8 cellular contexts compared by ENCODE assay signal in genomic region chr6:166907373-166907841, GRCh38. TPM values are rescaled to one million over a fixed set of nuclear protein-coding genes. Genes with fewer than 3 reads are reported as not detected.
A peak's percentile ranks its signal among the peaks of the same experiment; 100 is the strongest.
DNase-seq lines count a peak whose midpoint lies in the region; ATAC-seq and TF ChIP-seq lines count a peak whose summit lies in the region.
"Had no signal": no experiment of that assay in that cellular context is flagged by ENCODE, and none has a peak within 500 bp of the region (broad histone marks: within the 10 kb centered on the region; RNA-seq: fewer than 3 reads in every experiment).

No MANE protein-coding gene starts in this region.

- H4K20me1 ChIP-seq in PC-3 (ENCODE audit: low read length) = no peaks in the 10 kb centered on the region

- no peak for TF ChIP-seq EP300 in esophagus muscularis mucosa (IDR thresholded peaks at IDR 0.05)

- TF ChIP-seq POLR2A in esophagus muscularis mucosa (IDR thresholded peaks at IDR 0.05; ENCODE audit: low read depth) (no peak), right lobe of liver (IDR thresholded peaks at IDR 0.05) (no peak)

- H3K79me2 ChIP-seq in PC-3 (ENCODE audit: low read length) = no peaks in the 10 kb centered on the region

- H3K27ac ChIP-seq in esophagus muscularis mucosa (replicated peaks in 1 of 4) (no peak overlapping the region), PC-3 (ENCODE audit: low read length) (no peak overlapping the region), right lobe of liver (no peak overlapping the region)
- H3K27ac ChIP-seq: SJSA1 had no signal

- no peak overlapping the region for H3K9ac ChIP-seq in PC-3 (ENCODE audit: low read length)

- H3F3A ChIP-seq in PC-3 (ENCODE audit: low read length, unreplicated experiment) = no peaks in the 10 kb centered on the region

- intact Hi-C loops in esophagus muscularis mucosa (cut with DNase I) (no loop called here), PC-3 (cut with micrococcal nuclease) (no loop called here), right lobe of liver (cut with DNase I) (no loop called here)

- ATAC-seq in GM18861 (IDR thresholded peaks at IDR 0.05; ENCODE audit: unreplicated experiment) = peak; percentile 94
- peak; percentile 87 for ATAC-seq in GM21529 (IDR thresholded peaks at IDR 0.05; ENCODE audit: unreplicated experiment)
- ATAC-seq in HG03521 (IDR thresholded peaks at IDR 0.05; ENCODE audit: unreplicated experiment) = peak; percentile 86
- no peak for ATAC-seq in PC-3
- no peak for ATAC-seq in right lobe of liver

- no peak overlapping the region for H2AFZ ChIP-seq in PC-3 (ENCODE audit: low read length)

- no TSS peak for BruUV-seq in PC-3 (replicated peaks; lab: Mats Ljungman, UMichigan)

- H3K9me2 ChIP-seq in PC-3 (replicated peaks; ENCODE audit: low read length) = no peaks in the 10 kb centered on the region

- POLR2A ChIA-PET in PC-3 (lab: Charles Lee; ENCODE audit: unreplicated experiment) = no interaction called here

- no peak overlapping the region for H3K4me2 ChIP-seq in PC-3 (ENCODE audit: low read length)

- TF ChIP-seq CTCF in esophagus muscularis mucosa (IDR thresholded peaks at IDR 0.05) = no peak
- no peak for TF ChIP-seq CTCF in PC-3 (conservative IDR thresholded peaks at IDR 0.05; ENCODE audit: low read depth, low read length)
- TF ChIP-seq CTCF in right lobe of liver (IDR thresholded peaks at IDR 0.05) = no peak

- no peaks in the 10 kb centered on the region for H3K36me3 ChIP-seq in esophagus muscularis mucosa
- H3K36me3 ChIP-seq in PC-3 (ENCODE audit: low read depth, low read length) = no peaks in the 10 kb centered on the region
- H3K36me3 ChIP-seq in right lobe of liver = no peaks in the 10 kb centered on the region
- H3K36me3 ChIP-seq: SJSA1 had no signal

- CTCF ChIA-PET in PC-3 (lab: Charles Lee) = no interaction called here

- H3K4me1 ChIP-seq in esophagus muscularis mucosa = peaks cover 0 to 8% (median 3%) of the 10 kb centered on the region in 4 donors
- no peaks in the 10 kb centered on the region for H3K4me1 ChIP-seq in PC-3 (ENCODE audit: insufficient read depth, low read length)
- no peaks in the 10 kb centered on the region for H3K4me1 ChIP-seq in right lobe of liver
- H3K4me1 ChIP-seq: SJSA1 had no signal

- H3K9me3 ChIP-seq in esophagus muscularis mucosa (no peaks in the 10 kb centered on the region), PC-3 (ENCODE audit: low read length) (no peaks in the 10 kb centered on the region), right lobe of liver (no peaks in the 10 kb centered on the region)
- H3K9me3 ChIP-seq: SJSA1 had no signal

- H3K27me3 ChIP-seq in esophagus muscularis mucosa (peaks cover 0 to 3% (median 0%) of the 10 kb centered on the region in 4 donors), PC-3 (ENCODE audit: low read length) (no peaks in the 10 kb centered on the region), right lobe of liver (no peaks in the 10 kb centered on the region)

- H3K4me3 ChIP-seq in esophagus muscularis mucosa (no peak overlapping the region), PC-3 (ENCODE audit: low read length) (no peak overlapping the region), right lobe of liver (no peak overlapping the region)
- H3K4me3 ChIP-seq: SJSA1 had no signal

- DNase-seq in esophagus muscularis mucosa (ENCODE audit: extremely low spot score) (peak; percentile 75), NCI-H1048 (lab: John Stamatoyannopoulos, UW) (no peak), PC-3 (no peak), right lobe of liver (no peak)

- 81% methylated on average over 8 of the region's 8 CpGs for WGBS in esophagus muscularis mucosa
- WGBS in right lobe of liver (ENCODE audit: insufficient coverage, low coverage, low lambda C conversion rate, missing lambda C conversion rate) = 67% methylated on average over 5 of the region's 8 CpGs

RNA-seq across cellular contexts. Expression of gene RNASET2, which starts 48.9 kb away (rescaled TPM):
- total RNA-seq in esophagus muscularis mucosa (10 to 100 TPM; 24.1 to 54.5 (median 30.4) TPM), PC-3 (2014; rRNA removed) (51.8 and 77.4 TPM in 2 replicates), right lobe of liver (10 to 100 TPM; 21.7 to 48.4 (median 30.8) TPM)

Comparison
In these comparisons a context has a peak if more than half of its experiments do, and no peak if none do; other contexts are left out.
1. ATAC-seq: peak in GM18861 (single experiment), GM21529 (single experiment) and HG03521 (single experiment); none in PC-3 (single experiment) and right lobe of liver (0 of 4).